8 cellular contexts compared by ENCODE assay signal in the genomic region with DNA sequence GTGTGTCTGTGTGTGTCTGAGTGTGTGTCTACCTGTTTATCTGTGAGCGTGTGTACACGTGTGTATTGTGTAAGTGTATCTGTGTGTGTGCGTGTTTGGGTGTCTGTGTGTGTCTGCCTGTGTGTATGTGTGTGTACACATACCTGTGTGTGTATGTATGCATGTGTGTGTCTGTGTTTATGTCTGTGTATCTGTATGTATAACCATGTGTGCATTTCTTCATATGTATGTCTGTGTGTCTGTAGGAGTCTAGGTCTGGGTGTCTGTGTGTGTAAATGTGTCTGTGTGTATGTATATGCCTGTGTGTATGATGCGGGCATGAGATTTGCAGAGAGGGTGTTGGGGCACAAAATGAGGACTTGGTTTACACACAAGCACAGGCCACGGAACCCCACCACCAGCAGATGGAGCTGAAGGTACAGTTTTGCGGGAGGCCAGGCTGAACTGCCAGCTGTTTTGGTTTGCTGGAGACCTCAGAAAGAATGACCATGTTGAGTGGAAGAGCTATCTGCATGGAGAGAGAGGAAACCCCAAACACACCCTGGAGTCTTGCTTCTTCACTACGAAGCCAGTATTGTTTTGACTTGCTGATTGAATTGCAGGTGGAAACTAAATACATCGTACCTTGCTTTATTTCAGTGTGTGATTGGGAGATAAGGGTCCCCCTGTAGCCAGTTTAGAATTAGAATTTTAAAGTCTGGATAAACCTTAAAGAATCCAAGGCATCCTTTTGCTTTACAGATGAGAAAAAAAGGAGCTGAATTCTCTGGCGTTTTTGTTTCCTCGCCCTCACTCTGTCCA.
DNase-seq lines count a peak whose midpoint lies in the region; ATAC-seq, FAIRE-seq and TF ChIP-seq lines count a peak whose summit lies in the region.

No MANE protein-coding gene starts in this region.

- H2BK120ac ChIP-seq in H1 (replicated peaks; ENCODE audit: low read depth, low read length) (peak overlapping the region; percentile 49), mesenchymal stem cell (ENCODE audit: low read depth, low read length) (no peak overlapping the region)

- H2BK5ac ChIP-seq in H1 (ENCODE audit: low read depth, low read length), result peak overlapping the region; percentile 84; the same call in 1 of the 2 replicates
- H2BK5ac ChIP-seq in mesenchymal stem cell (ENCODE audit: low read depth, low read length, poor library complexity, severe bottlenecking), result no peak overlapping the region

- H4K91ac ChIP-seq in H1 (replicated peaks; ENCODE audit: insufficient read length, low read length) (peak overlapping the region; percentile 86), mesenchymal stem cell (ENCODE audit: low read length) (peak overlapping the region; percentile 37)

- H3K27me3 ChIP-seq in Panc1 (ENCODE audit: control insufficient read depth, insufficient read depth, low read length) (no peaks in the 10 kb centered on the region), H1 (replicated peaks in 1 of 4; ENCODE audit: control insufficient read depth in 3 of 4, extremely low read depth in 1 of 4, insufficient read depth in 3 of 4, low read length in 3 of 4) (no peaks in the 10 kb centered on the region), mesenchymal stem cell (ENCODE audit: control insufficient read depth in 1 of 2, insufficient read depth in 1 of 2, low read length in 2 of 2) (no peaks in the 10 kb centered on the region)

- H3K79me2 ChIP-seq in H1 (ENCODE audit: control insufficient read depth in 1 of 2, insufficient read depth in 2 of 2, low read length in 2 of 2), result no peaks in the 10 kb centered on the region

- H3K9me3 ChIP-seq in Panc1 (ENCODE audit: control insufficient read depth, insufficient read depth, low read depth, low read length) (no peaks in the 10 kb centered on the region), H1 (ENCODE audit: insufficient read depth in 2 of 2, low read depth in 1 of 2, low read length in 1 of 2) (no peaks in the 10 kb centered on the region), mesenchymal stem cell (ENCODE audit: control insufficient read depth, low read length) (no peaks in the 10 kb centered on the region)

- H3K27ac ChIP-seq in Panc1 (ENCODE audit: low read length) (no peak overlapping the region), H1 (ENCODE audit: low read depth, low read length) (no peak overlapping the region), mesenchymal stem cell (ENCODE audit: low read length, poor library complexity, severe bottlenecking) (no peak overlapping the region)

- H2BK15ac ChIP-seq in H1 (ENCODE audit: low read length) (peak overlapping the region; percentile 99), mesenchymal stem cell (ENCODE audit: low read depth, poor library complexity, severe bottlenecking) (no peak overlapping the region)

- H2AK5ac ChIP-seq in H1 (ENCODE audit: low read depth, low read length) (peak overlapping the region; percentile 98), mesenchymal stem cell (ENCODE audit: low read length, severe bottlenecking) (no peak overlapping the region)

- intact Hi-C loops in Panc1 (cut with micrococcal nuclease; ENCODE audit: unreplicated experiment), result loop anchor here (10.0 kb wide), 1 partner anchor 257 kb away; no protein-coding TSS in a partner anchor

- BruUV-seq in Panc1 (replicated peaks; lab: Mats Ljungman, UMichigan), result no TSS peak

- CTCF ChIA-PET in Panc1 (lab: Charles Lee) (interaction anchor here (0.5 to 1.0 kb wide), 3 partner anchors 178 to 1012 kb away, joined by 3 to 4 read pairs (median 4); no protein-coding TSS in a partner anchor), H1 (lab: Charles Lee; ENCODE audit: partially characterized antibody) (interaction anchor here (0.6 to 11.7 kb wide), 69 partner anchors 8 to 1767 kb away, joined by 3 to 310 read pairs (median 4); no protein-coding TSS in a partner anchor)

- FAIRE-seq in H1 (lab: Jason Lieb, UNC), result peak; percentile 97

- ATAC-seq in GM19023 (IDR thresholded peaks at IDR 0.05; ENCODE audit: unreplicated experiment) (peak; percentile 75), Panc1 (peak; percentile 84), HG03097 (IDR thresholded peaks at IDR 0.05; ENCODE audit: low FRiP score, unreplicated experiment) (no peak)

- H3K4me1 ChIP-seq in Panc1 (ENCODE audit: control insufficient read depth, insufficient read depth, low read length) (no peaks in the 10 kb centered on the region), H1 (replicated peaks in 1 of 4; ENCODE audit: control insufficient read depth in 3 of 4, insufficient read depth in 4 of 4, low read length in 3 of 4) (peaks cover 18 to 33% (median 20%) of the 10 kb centered on the region in 4 experiments), mesenchymal stem cell (ENCODE audit: control insufficient read depth, insufficient read depth, low read depth, low read length) (peaks cover 5% of the 10 kb centered on the region)

- peak overlapping the region; percentile 83 for H2BK20ac ChIP-seq in H1 (ENCODE audit: low read length)

- peak; percentile 74 for DNase-seq in COLO829 (ENCODE audit: low spot score)
- DNase-seq in HS-5 (ENCODE audit: low read depth), result peak; percentile 57
- peak; percentile 51 for DNase-seq in Panc1 (ENCODE audit: low read depth, low spot score)
- peak; percentile 68 to 86 for DNase-seq in H1 (ENCODE audit: low read depth in 1 of 2, low spot score in 2 of 2)
- peak; percentile 84 for DNase-seq in mesenchymal stem cell
- no peak for DNase-seq in activated CD8-positive, alpha-beta memory T cell treated with anti-CD3 and anti-CD28 coated beads, Interleukin-2, amount 50 U/mL, for 4 hours

- in situ Hi-C loops in Panc1 (cut with HindIII; ENCODE audit: low pct_unique_long_range_greater_than_20kb, low sequenced_read_pairs), result no loop called here

- TF ChIP-seq EP300 in H1 (IDR thresholded peaks at IDR 0.05; ENCODE audit: borderline replicate concordance in 1 of 2, low read depth in 2 of 2, low read length in 2 of 2), result no peak

- no peak overlapping the region for H3K14ac ChIP-seq in H1 (ENCODE audit: insufficient read length)
- peak overlapping the region in 1 of 2 experiments; percentile 9 for H3K14ac ChIP-seq in mesenchymal stem cell (ENCODE audit: low read length in 2 of 2)

- peaks cover 4% of the 10 kb centered on the region; the same call in 1 of the 2 replicates for H3K23me2 ChIP-seq in H1 (ENCODE audit: low read depth, low read length)

- TF ChIP-seq CTCF in Panc1 (IDR thresholded peaks at IDR 0.05) (peak; percentile 80), H1 (IDR thresholded peaks at IDR 0.05; ENCODE audit: control extremely low read depth in 1 of 3, insufficient read depth in 1 of 3, low read depth in 1 of 3, low read length in 3 of 3) (peak; percentile 91 to 98 (median 96))

- WGBS in H1 (ENCODE audit: extremely low coverage in 1 of 2, insufficient coverage in 1 of 2, insufficient read length in 1 of 2, insufficient replicate concordance in 2 of 2, low coverage in 1 of 2, low lambda C conversion rate in 2 of 2, missing lambda C conversion rate in 1 of 2), 2 experiments, result 49% methylated on average over 10 of the region's 10 CpGs; no CpG with 5 or more reads in 1 of the 2 experiments
- WGBS in mesenchymal stem cell, result 55% methylated on average over 9 of the region's 10 CpGs

- POLR2A ChIA-PET in Panc1 (lab: Charles Lee) (no interaction called here), H1 (lab: Charles Lee; ENCODE audit: partially characterized antibody) (interaction anchor here (1.0 to 1.5 kb wide), 2 partner anchors 42 to 258 kb away, joined by 4 to 5 read pairs; no protein-coding TSS in a partner anchor)

- H3K56ac ChIP-seq in H1 (replicated peaks; ENCODE audit: insufficient read length, low read depth, low read length), result peak overlapping the region; percentile 17

- H4K8ac ChIP-seq in H1 (ENCODE audit: extremely low read depth, insufficient read depth, low read length) (no peak overlapping the region), mesenchymal stem cell (ENCODE audit: low read length) (peak overlapping the region; percentile 38)

- no peak overlapping the region for H3K9ac ChIP-seq in H1 (replicated peaks in 1 of 4; ENCODE audit: extremely low read depth in 1 of 4, low read depth in 3 of 4, low read length in 3 of 4)
- no peak overlapping the region for H3K9ac ChIP-seq in mesenchymal stem cell (ENCODE audit: low read length)

- H2BK12ac ChIP-seq in H1 (ENCODE audit: low read depth, low read length) (peak overlapping the region; percentile 97), mesenchymal stem cell (ENCODE audit: low read length in 2 of 2) (peak overlapping the region in 1 of 2 experiments; percentile 68)

- peaks cover 0 to 2% of the 10 kb centered on the region in 2 experiments for H4K20me1 ChIP-seq in H1 (replicated peaks in 1 of 2; ENCODE audit: control insufficient read depth in 1 of 2, insufficient read depth in 2 of 2, low read length in 2 of 2)

- TF ChIP-seq RAD21 in H1 (IDR thresholded peaks at IDR 0.05 in 1 of 2, conservative IDR thresholded peaks at IDR 0.05 in 1 of 2; ENCODE audit: low read depth in 2 of 2, low read length in 2 of 2), result peak; percentile 96

- H3K79me1 ChIP-seq in H1 (ENCODE audit: low read depth, low read length), result peaks cover 4% of the 10 kb centered on the region; the same call in 1 of the 2 replicates
- peaks cover 4% of the 10 kb centered on the region for H3K79me1 ChIP-seq in mesenchymal stem cell (replicated peaks; ENCODE audit: low read length, poor library complexity, severe bottlenecking)

- no peak overlapping the region for H3K4me3 ChIP-seq in Panc1 (ENCODE audit: low read depth in 2 of 2, low read length in 2 of 2)
- H3K4me3 ChIP-seq in H1 (ENCODE audit: extremely low read depth in 1 of 4, insufficient read depth in 2 of 4, low read depth in 3 of 4, low read length in 4 of 4), result no peak overlapping the region
- no peak overlapping the region for H3K4me3 ChIP-seq in mesenchymal stem cell (ENCODE audit: insufficient read depth in 1 of 2, low read depth in 1 of 2, low read length in 2 of 2)

- H3K36me3 ChIP-seq in Panc1 (ENCODE audit: control insufficient read depth, insufficient read depth, low read length), result no peaks in the 10 kb centered on the region
- no peaks in the 10 kb centered on the region for H3K36me3 ChIP-seq in H1 (ENCODE audit: control insufficient read depth in 2 of 4, insufficient read depth in 4 of 4, low read length in 3 of 4)
- H3K36me3 ChIP-seq in mesenchymal stem cell (ENCODE audit: control insufficient read depth in 1 of 2, insufficient read depth in 2 of 2, low read depth in 1 of 2, low read length in 2 of 2), result no peaks in the 10 kb centered on the region

- H3K23ac ChIP-seq in H1 (ENCODE audit: insufficient read length) (no peak overlapping the region), mesenchymal stem cell (ENCODE audit: low read length in 2 of 2) (no peak overlapping the region)

- no peak overlapping the region for H2AFZ ChIP-seq in H1 (ENCODE audit: low read length)
- no peak overlapping the region for H2AFZ ChIP-seq in mesenchymal stem cell (ENCODE audit: low read depth, low read length)

- H3K4me2 ChIP-seq in H1 (ENCODE audit: insufficient read depth in 1 of 2, low read depth in 2 of 2, low read length in 2 of 2) (peak overlapping the region in 1 of 2 experiments; percentile 51; a peak in 1 of 4 replicates), mesenchymal stem cell (ENCODE audit: low read length, poor library complexity, severe bottlenecking) (no peak overlapping the region)

- H3K18ac ChIP-seq in H1 (ENCODE audit: extremely low read depth, low read length) (peak overlapping the region; percentile 66; the same call in 1 of the 2 replicates), mesenchymal stem cell (ENCODE audit: low read depth in 1 of 2, low read length in 2 of 2) (no peak overlapping the region)

- no peak for TF ChIP-seq POLR2A in H1 (IDR thresholded peaks at IDR 0.05; ENCODE audit: control extremely low read depth in 1 of 2, low read depth in 2 of 2, low read length in 2 of 2)

- no peak overlapping the region for H4K5ac ChIP-seq in H1 (ENCODE audit: insufficient read length, low read depth, low read length)

- peak overlapping the region; percentile 32 for H3K4ac ChIP-seq in H1 (replicated peaks; ENCODE audit: insufficient read length, low read depth, low read length)
- H3K4ac ChIP-seq in mesenchymal stem cell (ENCODE audit: low read depth in 1 of 2, low read length in 2 of 2), result peak overlapping the region in 1 of 2 experiments; percentile 38
